In the genomic region with DNA sequence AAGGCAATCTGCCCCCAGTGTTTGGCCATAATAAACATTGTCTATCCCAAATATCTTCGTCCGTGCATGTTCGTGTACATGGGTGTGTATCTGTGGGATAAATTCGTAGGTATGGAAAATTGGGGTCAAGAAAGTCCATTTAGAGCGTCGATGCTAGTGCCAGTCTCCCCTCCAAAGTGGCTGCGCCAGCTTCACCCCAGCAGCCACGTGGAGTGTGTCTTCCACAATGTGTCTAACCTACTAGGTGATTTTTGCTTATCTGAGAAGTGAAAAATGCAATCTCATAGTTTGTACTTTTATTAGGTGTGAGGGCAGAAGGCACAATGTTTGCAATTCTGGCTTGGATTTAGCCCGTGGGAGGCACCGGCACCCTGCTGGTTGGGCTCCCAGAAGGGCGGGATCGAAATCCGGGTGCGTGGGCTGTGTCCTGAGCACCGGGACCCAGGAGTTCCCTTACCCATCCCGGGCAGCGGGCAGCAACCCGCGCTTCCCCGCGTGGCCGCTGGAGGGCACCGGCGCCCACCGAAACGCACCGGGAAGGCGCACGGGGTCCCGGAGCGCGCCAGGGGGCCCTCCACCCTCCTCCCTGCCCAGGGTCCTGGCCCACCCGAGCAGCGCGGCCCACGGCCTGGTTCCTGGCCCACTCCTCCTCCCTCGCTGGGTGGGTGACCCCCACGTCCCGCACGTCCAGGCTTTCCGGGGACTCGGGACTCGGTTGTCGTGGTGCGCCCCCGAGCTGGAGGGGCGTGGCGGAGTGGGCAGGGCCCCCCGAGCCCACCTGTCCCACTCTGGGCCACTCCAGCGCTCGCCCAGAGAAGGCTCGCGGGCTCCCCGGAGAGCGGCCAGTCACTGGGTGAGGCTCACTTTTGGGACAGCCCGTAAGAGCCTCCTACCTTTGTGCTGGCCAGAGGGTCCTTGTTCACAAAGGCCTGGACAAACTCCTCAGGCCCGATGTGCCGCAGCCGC, we compare ENCODE assay signal across 8 cellular contexts. TPM values are rescaled to one million over a fixed set of nuclear protein-coding genes. Genes with fewer than 3 reads are reported as not detected.
A peak's percentile ranks its signal among the peaks of the same experiment; 100 is the strongest.
DNase-seq lines count a peak whose midpoint lies in the region; ATAC-seq and TF ChIP-seq lines count a peak whose summit lies in the region.

No MANE protein-coding gene starts in this region.

- no peaks in the 10 kb centered on the region for H3K36me3 Mint-ChIP-seq in chondrocyte (ENCODE audit: low read depth)

- no peaks in the 10 kb centered on the region for H3K4me1 Mint-ChIP-seq in chondrocyte (ENCODE audit: low read depth)

- H3K9me3 ChIP-seq in Panc1 (ENCODE audit: control insufficient read depth, insufficient read depth, low read depth, low read length) (no peaks in the 10 kb centered on the region), right lobe of liver (no peaks in the 10 kb centered on the region), testis (no peaks in the 10 kb centered on the region)

- 39% methylated on average over 20 of the region's 59 CpGs for WGBS in right lobe of liver (ENCODE audit: insufficient coverage, low coverage, low lambda C conversion rate, missing lambda C conversion rate)
- WGBS in testis, 2 donors, result 50 to 68% methylated on average over 11 to 59 of the region's 59 CpGs

- H3K4me3 ChIP-seq in Panc1 (ENCODE audit: low read depth in 2 of 2, low read length in 2 of 2) (peak overlapping the region; percentile 2 to 25; a peak in 3 of 4 replicates), right lobe of liver (no peak overlapping the region), testis (peak overlapping the region in 1 of 2 donors; percentile 49)

- TF ChIP-seq CTCF in Panc1 (IDR thresholded peaks at IDR 0.05), result peak; percentile 98
- TF ChIP-seq CTCF in chondrocyte (IDR thresholded peaks at IDR 0.05), result peak; percentile 94
- peak; percentile 66 to 85 (median 82) for TF ChIP-seq CTCF in right lobe of liver (IDR thresholded peaks at IDR 0.05)
- TF ChIP-seq CTCF in testis (IDR thresholded peaks at IDR 0.05), result peak; percentile 50 to 79 (median 57)

- peaks cover 9% of the 10 kb centered on the region for H3K27me3 ChIP-seq in Panc1 (ENCODE audit: control insufficient read depth, insufficient read depth, low read length)
- H3K27me3 ChIP-seq in right lobe of liver, result no peaks in the 10 kb centered on the region
- no peaks in the 10 kb centered on the region for H3K27me3 ChIP-seq in testis

- CTCF ChIA-PET in Panc1 (lab: Charles Lee), result interaction anchor here (2.3 kb wide), 1 partner anchor 82 kb away, joined by 7 read pairs; the partner anchor contains the start of gene RASGEF1C

- H3K27me3 Mint-ChIP-seq in chondrocyte (ENCODE audit: low read depth), result peaks cover 38% of the 10 kb centered on the region

- in situ Hi-C loops in Panc1 (cut with HindIII; ENCODE audit: low pct_unique_long_range_greater_than_20kb, low sequenced_read_pairs), result no loop called here

- ATAC-seq in Panc1 (peak; percentile 77), right lobe of liver (peak; percentile 72 to 90 (median 82)), GM18519 (IDR thresholded peaks at IDR 0.05; ENCODE audit: low FRiP score, unreplicated experiment) (no peak)

- BruUV-seq in Panc1 (replicated peaks; lab: Mats Ljungman, UMichigan), result no TSS peak

- no peaks in the 10 kb centered on the region for H3K36me3 ChIP-seq in Panc1 (ENCODE audit: control insufficient read depth, insufficient read depth, low read length)
- no peaks in the 10 kb centered on the region for H3K36me3 ChIP-seq in right lobe of liver
- no peaks in the 10 kb centered on the region for H3K36me3 ChIP-seq in testis (ENCODE audit: low read depth, missing control alignments)

- no peaks in the 10 kb centered on the region for H3K9me3 Mint-ChIP-seq in chondrocyte (ENCODE audit: low read depth)

- H3K4me1 ChIP-seq in Panc1 (ENCODE audit: control insufficient read depth, insufficient read depth, low read length), result peaks cover 7% of the 10 kb centered on the region
- H3K4me1 ChIP-seq in right lobe of liver, result peaks cover 0 to 5% (median 0%) of the 10 kb centered on the region in 4 donors
- no peaks in the 10 kb centered on the region for H3K4me1 ChIP-seq in testis

- POLR2A ChIA-PET in Panc1 (lab: Charles Lee), result no interaction called here

- TF ChIP-seq POLR2A in right lobe of liver (IDR thresholded peaks at IDR 0.05), result no peak
- no peak for TF ChIP-seq POLR2A in testis (IDR thresholded peaks at IDR 0.05)

- no peak overlapping the region for H3K27ac Mint-ChIP-seq in chondrocyte (ENCODE audit: unreplicated experiment)

- no peak overlapping the region for H3K4me3 Mint-ChIP-seq in chondrocyte (ENCODE audit: unreplicated experiment)

- peak; percentile 8 for DNase-seq in SIG-M5 treated with dmso at 0.1 percent for 504 hours (lab: John Stamatoyannopoulos, UW; ENCODE audit: unreplicated experiment)
- no peak for DNase-seq in SIG-M5 (lab: John Stamatoyannopoulos, UW)
- no peak for DNase-seq in Panc1 (ENCODE audit: low read depth, low spot score)
- DNase-seq in chondrocyte (ENCODE audit: low spot score), result no peak
- peak in 2 of 3 donors; percentile 51 to 53 for DNase-seq in right lobe of liver
- DNase-seq in testis, result peak; percentile 16
- DNase-seq in NCI-H2171 (lab: John Stamatoyannopoulos, UW), result no peak

- H3K27ac ChIP-seq in Panc1 (ENCODE audit: low read length) (no peak overlapping the region), right lobe of liver (no peak overlapping the region), testis (no peak overlapping the region)

- intact Hi-C loops in Panc1 (cut with micrococcal nuclease; ENCODE audit: unreplicated experiment) (loop anchor here (5.0 to 10.0 kb wide), 2 partner anchors 80 to 188 kb away; partner anchors contain the start of gene RASGEF1C), right lobe of liver (cut with DNase I) (loop anchor here in 1 of 2 donors (10.0 kb wide), 1 partner anchor 348 kb away; no protein-coding TSS in a partner anchor), testis (cut with DNase I; ENCODE audit: low total_unique reads) (no loop called here)

RNA-seq across cellular contexts. Expression of gene RNF130, which starts 55.4 kb away (rescaled TPM):
- 73.1 TPM for total RNA-seq in Panc1 (2021; ENCODE audit: unreplicated experiment)
- polyA plus RNA-seq in Panc1 (2012; ENCODE audit: insufficient read length), result 89.7 TPM
- 43.4 to 49.6 TPM (median 44.9 TPM) in 3 replicates for total RNA-seq in chondrocyte
- 100 to 1,000 TPM in 1 of 6 experiments, 10 to 100 TPM in 5; 66.7 to 119 (median 89.9) TPM for total RNA-seq in right lobe of liver
- total RNA-seq in testis, result 10 to 100 TPM; 56.5 to 65.0 TPM
- polyA plus RNA-seq in testis (ENCODE audit: insufficient read depth, low read depth, low replicate concordance), result 44.3 TPM

Comparison
In these comparisons a context has a peak if more than half of its experiments do, and no peak if none do; other contexts are left out.
1. DNase-seq: peak in SIG-M5 treated with dmso at 0.1 percent for 504 hours (single experiment), right lobe of liver (2 of 3) and testis (single experiment); none in SIG-M5 (single experiment), Panc1 (single experiment), chondrocyte (single experiment) and NCI-H2171 (single experiment).
2. H3K4me3 ChIP-seq: peak in Panc1 (2 of 2); none in right lobe of liver (0 of 3).
3. Peak in every context shown above with its lines, with median percentiles within 50 percentile points of each other: CTCF ChIP-seq.